ENCODE assay signal across 1 cellular context in genomic region chr9:89318123-89319014, GRCh38.
TF ChIP-seq lines count a peak whose summit lies in the region.

A gene with protein sequence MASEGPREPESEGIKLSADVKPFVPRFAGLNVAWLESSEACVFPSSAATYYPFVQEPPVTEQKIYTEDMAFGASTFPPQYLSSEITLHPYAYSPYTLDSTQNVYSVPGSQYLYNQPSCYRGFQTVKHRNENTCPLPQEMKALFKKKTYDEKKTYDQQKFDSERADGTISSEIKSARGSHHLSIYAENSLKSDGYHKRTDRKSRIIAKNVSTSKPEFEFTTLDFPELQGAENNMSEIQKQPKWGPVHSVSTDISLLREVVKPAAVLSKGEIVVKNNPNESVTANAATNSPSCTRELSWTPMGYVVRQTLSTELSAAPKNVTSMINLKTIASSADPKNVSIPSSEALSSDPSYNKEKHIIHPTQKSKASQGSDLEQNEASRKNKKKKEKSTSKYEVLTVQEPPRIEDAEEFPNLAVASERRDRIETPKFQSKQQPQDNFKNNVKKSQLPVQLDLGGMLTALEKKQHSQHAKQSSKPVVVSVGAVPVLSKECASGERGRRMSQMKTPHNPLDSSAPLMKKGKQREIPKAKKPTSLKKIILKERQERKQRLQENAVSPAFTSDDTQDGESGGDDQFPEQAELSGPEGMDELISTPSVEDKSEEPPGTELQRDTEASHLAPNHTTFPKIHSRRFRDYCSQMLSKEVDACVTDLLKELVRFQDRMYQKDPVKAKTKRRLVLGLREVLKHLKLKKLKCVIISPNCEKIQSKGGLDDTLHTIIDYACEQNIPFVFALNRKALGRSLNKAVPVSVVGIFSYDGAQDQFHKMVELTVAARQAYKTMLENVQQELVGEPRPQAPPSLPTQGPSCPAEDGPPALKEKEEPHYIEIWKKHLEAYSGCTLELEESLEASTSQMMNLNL (plus strand): TSS chr9:89318500. CDS start chr9:89318577, 77 bp downstream.

TF ChIP-seq in K562, 482 proteins besides CTCF, POLR2A, EP300 and RAD21 (continued from another document and continues in another):
- TF ChIP-seq IFI16 (CRISPR knock-in tag; IDR thresholded peaks at IDR 0.05) (no peak), ATF2 (CRISPR knock-in tag; IDR thresholded peaks at IDR 0.05) (no peak), HCFC1 (IDR thresholded peaks at IDR 0.05; ENCODE audit: low read depth, low read length) (peak; percentile 84), POLR3A (IDR thresholded peaks at IDR 0.05; ENCODE audit: borderline replicate concordance, extremely low read depth, insufficient read depth, insufficient read length) (no peak), HMGN3 (IDR thresholded peaks at IDR 0.05; ENCODE audit: borderline replicate concordance, extremely low read depth, insufficient read length, low read depth, low read length) (peak; percentile 81), PTTG1 (tag; IDR thresholded peaks at IDR 0.05; ENCODE audit: low read depth) (no peak), JUNB (CRISPR knock-in tag; conservative IDR thresholded peaks at IDR 0.05) (no peak), KLF1 (tag; IDR thresholded peaks at IDR 0.05) (peak; percentile 85), SIN3A (IDR thresholded peaks at IDR 0.05; ENCODE audit: borderline replicate concordance in 2 of 2, control insufficient read depth in 1 of 2, low read depth in 2 of 2, low read length in 2 of 2) (peak; percentile 64 to 80; a peak in 2 of 4 replicates), TSC22D4 (tag; IDR thresholded peaks at IDR 0.05) (no peak), ZNF507 (tag; conservative IDR thresholded peaks at IDR 0.05) (no peak), VEZF1 (CRISPR knock-in tag; IDR thresholded peaks at IDR 0.05) (peak; percentile 81), NCOA2 (IDR thresholded peaks at IDR 0.05; ENCODE audit: partially characterized antibody in 2 of 2) (no peak), PATZ1 (CRISPR knock-in tag; IDR thresholded peaks at IDR 0.05; ENCODE audit: borderline replicate concordance) (no peak), HMGXB4 (CRISPR knock-in tag; IDR thresholded peaks at IDR 0.05) (peak; percentile 63; the same call in 1 of the 2 replicates), ARNT (IDR thresholded peaks at IDR 0.05) (no peak), HDAC1 (IDR thresholded peaks at IDR 0.05) (peak in 1 of 2 experiments; percentile 98; a peak in 3 of 4 replicates), FOXM1 (IDR thresholded peaks at IDR 0.05; ENCODE audit: low read depth) (peak; percentile 43; the same call in 1 of the 2 replicates), FOXM1 (CRISPR knock-in tag; IDR thresholded peaks at IDR 0.05; ENCODE audit: low read depth) (0 out of 2 replicates have a peak, but pooled peaks have one; percentile 88), HOMEZ (CRISPR knock-in tag; IDR thresholded peaks at IDR 0.05) (no peak), SMAD4 (CRISPR knock-in tag; conservative IDR thresholded peaks at IDR 0.05) (peak; percentile 79), C11orf30 (IDR thresholded peaks at IDR 0.05; ENCODE audit: low read depth) (peak; percentile 96), CTCFL (IDR thresholded peaks at IDR 0.05; ENCODE audit: borderline replicate concordance, insufficient read depth, low read depth, low read length, poor library complexity, severe bottlenecking) (peak; percentile 39), POLR3G (IDR thresholded peaks at IDR 0.05; ENCODE audit: extremely low read depth, insufficient read length, insufficient replicate concordance) (no peak)
- TF ChIP-seq, protein P1, sequence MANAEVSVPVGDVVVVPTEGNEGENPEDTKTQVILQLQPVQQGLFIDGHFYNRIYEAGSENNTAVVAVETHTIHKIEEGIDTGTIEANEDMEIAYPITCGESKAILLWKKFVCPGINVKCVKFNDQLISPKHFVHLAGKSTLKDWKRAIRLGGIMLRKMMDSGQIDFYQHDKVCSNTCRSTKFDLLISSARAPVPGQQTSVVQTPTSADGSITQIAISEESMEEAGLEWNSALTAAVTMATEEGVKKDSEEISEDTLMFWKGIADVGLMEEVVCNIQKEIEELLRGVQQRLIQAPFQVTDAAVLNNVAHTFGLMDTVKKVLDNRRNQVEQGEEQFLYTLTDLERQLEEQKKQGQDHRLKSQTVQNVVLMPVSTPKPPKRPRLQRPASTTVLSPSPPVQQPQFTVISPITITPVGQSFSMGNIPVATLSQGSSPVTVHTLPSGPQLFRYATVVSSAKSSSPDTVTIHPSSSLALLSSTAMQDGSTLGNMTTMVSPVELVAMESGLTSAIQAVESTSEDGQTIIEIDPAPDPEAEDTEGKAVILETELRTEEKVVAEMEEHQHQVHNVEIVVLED (CRISPR knock-in tag; IDR thresholded peaks at IDR 0.05) = peak; percentile 45; the same call in 1 of the 2 replicates
- TF ChIP-seq, protein P2, sequence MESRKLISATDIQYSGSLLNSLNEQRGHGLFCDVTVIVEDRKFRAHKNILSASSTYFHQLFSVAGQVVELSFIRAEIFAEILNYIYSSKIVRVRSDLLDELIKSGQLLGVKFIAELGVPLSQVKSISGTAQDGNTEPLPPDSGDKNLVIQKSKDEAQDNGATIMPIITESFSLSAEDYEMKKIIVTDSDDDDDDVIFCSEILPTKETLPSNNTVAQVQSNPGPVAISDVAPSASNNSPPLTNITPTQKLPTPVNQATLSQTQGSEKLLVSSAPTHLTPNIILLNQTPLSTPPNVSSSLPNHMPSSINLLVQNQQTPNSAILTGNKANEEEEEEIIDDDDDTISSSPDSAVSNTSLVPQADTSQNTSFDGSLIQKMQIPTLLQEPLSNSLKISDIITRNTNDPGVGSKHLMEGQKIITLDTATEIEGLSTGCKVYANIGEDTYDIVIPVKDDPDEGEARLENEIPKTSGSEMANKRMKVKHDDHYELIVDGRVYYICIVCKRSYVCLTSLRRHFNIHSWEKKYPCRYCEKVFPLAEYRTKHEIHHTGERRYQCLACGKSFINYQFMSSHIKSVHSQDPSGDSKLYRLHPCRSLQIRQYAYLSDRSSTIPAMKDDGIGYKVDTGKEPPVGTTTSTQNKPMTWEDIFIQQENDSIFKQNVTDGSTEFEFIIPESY (CRISPR knock-in tag; IDR thresholded peaks at IDR 0.05) = 0 out of 2 replicates have a peak, but pooled peaks have one; percentile 36
- TF ChIP-seq, protein P3, sequence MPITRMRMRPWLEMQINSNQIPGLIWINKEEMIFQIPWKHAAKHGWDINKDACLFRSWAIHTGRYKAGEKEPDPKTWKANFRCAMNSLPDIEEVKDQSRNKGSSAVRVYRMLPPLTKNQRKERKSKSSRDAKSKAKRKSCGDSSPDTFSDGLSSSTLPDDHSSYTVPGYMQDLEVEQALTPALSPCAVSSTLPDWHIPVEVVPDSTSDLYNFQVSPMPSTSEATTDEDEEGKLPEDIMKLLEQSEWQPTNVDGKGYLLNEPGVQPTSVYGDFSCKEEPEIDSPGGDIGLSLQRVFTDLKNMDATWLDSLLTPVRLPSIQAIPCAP (CRISPR knock-in tag; IDR thresholded peaks at IDR 0.05; ENCODE audit: borderline replicate concordance) = no peak; the same call in 1 of the 2 replicates
- TF ChIP-seq, protein P4, sequence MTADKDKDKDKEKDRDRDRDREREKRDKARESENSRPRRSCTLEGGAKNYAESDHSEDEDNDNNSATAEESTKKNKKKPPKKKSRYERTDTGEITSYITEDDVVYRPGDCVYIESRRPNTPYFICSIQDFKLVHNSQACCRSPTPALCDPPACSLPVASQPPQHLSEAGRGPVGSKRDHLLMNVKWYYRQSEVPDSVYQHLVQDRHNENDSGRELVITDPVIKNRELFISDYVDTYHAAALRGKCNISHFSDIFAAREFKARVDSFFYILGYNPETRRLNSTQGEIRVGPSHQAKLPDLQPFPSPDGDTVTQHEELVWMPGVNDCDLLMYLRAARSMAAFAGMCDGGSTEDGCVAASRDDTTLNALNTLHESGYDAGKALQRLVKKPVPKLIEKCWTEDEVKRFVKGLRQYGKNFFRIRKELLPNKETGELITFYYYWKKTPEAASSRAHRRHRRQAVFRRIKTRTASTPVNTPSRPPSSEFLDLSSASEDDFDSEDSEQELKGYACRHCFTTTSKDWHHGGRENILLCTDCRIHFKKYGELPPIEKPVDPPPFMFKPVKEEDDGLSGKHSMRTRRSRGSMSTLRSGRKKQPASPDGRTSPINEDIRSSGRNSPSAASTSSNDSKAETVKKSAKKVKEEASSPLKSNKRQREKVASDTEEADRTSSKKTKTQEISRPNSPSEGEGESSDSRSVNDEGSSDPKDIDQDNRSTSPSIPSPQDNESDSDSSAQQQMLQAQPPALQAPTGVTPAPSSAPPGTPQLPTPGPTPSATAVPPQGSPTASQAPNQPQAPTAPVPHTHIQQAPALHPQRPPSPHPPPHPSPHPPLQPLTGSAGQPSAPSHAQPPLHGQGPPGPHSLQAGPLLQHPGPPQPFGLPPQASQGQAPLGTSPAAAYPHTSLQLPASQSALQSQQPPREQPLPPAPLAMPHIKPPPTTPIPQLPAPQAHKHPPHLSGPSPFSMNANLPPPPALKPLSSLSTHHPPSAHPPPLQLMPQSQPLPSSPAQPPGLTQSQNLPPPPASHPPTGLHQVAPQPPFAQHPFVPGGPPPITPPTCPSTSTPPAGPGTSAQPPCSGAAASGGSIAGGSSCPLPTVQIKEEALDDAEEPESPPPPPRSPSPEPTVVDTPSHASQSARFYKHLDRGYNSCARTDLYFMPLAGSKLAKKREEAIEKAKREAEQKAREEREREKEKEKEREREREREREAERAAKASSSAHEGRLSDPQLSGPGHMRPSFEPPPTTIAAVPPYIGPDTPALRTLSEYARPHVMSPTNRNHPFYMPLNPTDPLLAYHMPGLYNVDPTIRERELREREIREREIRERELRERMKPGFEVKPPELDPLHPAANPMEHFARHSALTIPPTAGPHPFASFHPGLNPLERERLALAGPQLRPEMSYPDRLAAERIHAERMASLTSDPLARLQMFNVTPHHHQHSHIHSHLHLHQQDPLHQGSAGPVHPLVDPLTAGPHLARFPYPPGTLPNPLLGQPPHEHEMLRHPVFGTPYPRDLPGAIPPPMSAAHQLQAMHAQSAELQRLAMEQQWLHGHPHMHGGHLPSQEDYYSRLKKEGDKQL (CRISPR knock-in tag; IDR thresholded peaks at IDR 0.05; ENCODE audit: borderline replicate concordance) = no peak; the same call in 1 of the 2 replicates
